ENCODE assay signal across 9 cellular contexts in genomic region chr1:230105754-230106625, GRCh38. TPM values are rescaled to one million over a fixed set of nuclear protein-coding genes. Genes with fewer than 3 reads are reported as not detected.
A peak's percentile ranks its signal among the peaks of the same experiment; 100 is the strongest.
DNase-seq lines count a peak whose midpoint lies in the region; ATAC-seq and TF ChIP-seq lines count a peak whose summit lies in the region.
"Had no signal": no experiment of that assay in that cellular context is flagged by ENCODE, and none has a peak within 500 bp of the region (broad histone marks: within the 10 kb centered on the region; RNA-seq: fewer than 3 reads in every experiment).

No MANE protein-coding gene starts in this region.

- H3K4me3 Mint-ChIP-seq in T-helper 17 cell: peak overlapping the region; percentile 65
- H3K4me3 Mint-ChIP-seq: neural crest cell had no signal

- H3K36me3 Mint-ChIP-seq in T-helper 17 cell (ENCODE audit: low read depth): no peaks in the 10 kb centered on the region

- H3K27ac ChIP-seq in gastroesophageal sphincter (peak overlapping the region; percentile 84 to 90 (median 88)), tibial nerve (peak overlapping the region in 3 of 4 donors; percentile 73 to 89 (median 88))

- H3K4me3 ChIP-seq in GM06990 (replicated peaks; ENCODE audit: low read depth, low read length): no peak overlapping the region; the same call in 1 of the 2 replicates
- no peak overlapping the region for H3K4me3 ChIP-seq in gastroesophageal sphincter
- no peak overlapping the region for H3K4me3 ChIP-seq in tibial nerve

- TF ChIP-seq EP300 in gastroesophageal sphincter (IDR thresholded peaks at IDR 0.05): no peak
- TF ChIP-seq EP300 in tibial nerve (IDR thresholded peaks at IDR 0.05): peak in 1 of 2 donors; percentile 73

- no peaks in the 10 kb centered on the region for H3K27me3 Mint-ChIP-seq in T-helper 17 cell

- no peak for TF ChIP-seq POLR2A in gastroesophageal sphincter (IDR thresholded peaks at IDR 0.05)
- no peak for TF ChIP-seq POLR2A in tibial nerve (IDR thresholded peaks at IDR 0.05)

- DNase-seq in GM06990 (ENCODE audit: extremely low read depth, insufficient read length): peak; percentile 40
- DNase-seq in T-helper 17 cell: no peak
- no peak for DNase-seq in tibial nerve (ENCODE audit: low spot score in 2 of 2)
- no peak for DNase-seq in cerebellum (ENCODE audit: low spot score)
- DNase-seq in COLO668 (lab: John Stamatoyannopoulos, UW; ENCODE audit: unreplicated experiment): no peak

- H3K4me1 Mint-ChIP-seq in T-helper 17 cell: peaks cover 71% of the 10 kb centered on the region

- ATAC-seq in HG02884 (IDR thresholded peaks at IDR 0.05; ENCODE audit: unreplicated experiment) (peak; percentile 7), T-helper 17 cell (no peak), gastroesophageal sphincter (peak; percentile 28), HG03565 (IDR thresholded peaks at IDR 0.05; ENCODE audit: unreplicated experiment) (no peak)

- H3K27me3 ChIP-seq in GM06990 (replicated peaks; ENCODE audit: control insufficient read depth, insufficient read depth, low read length) (no peaks in the 10 kb centered on the region), gastroesophageal sphincter (no peaks in the 10 kb centered on the region), tibial nerve (no peaks in the 10 kb centered on the region)

- WGBS in gastroesophageal sphincter (ENCODE audit: low coverage in 1 of 2), 2 donors: 65 to 77% methylated on average over 9 of the region's 10 CpGs
- WGBS in tibial nerve, 2 donors: 58 to 60% methylated on average over 10 of the region's 10 CpGs

- no peak for TF ChIP-seq CTCF in GM06990 (IDR thresholded peaks at IDR 0.05; ENCODE audit: insufficient read depth, low read length, poor library complexity, severe bottlenecking)
- no peak for TF ChIP-seq CTCF in gastroesophageal sphincter (IDR thresholded peaks at IDR 0.05)
- TF ChIP-seq CTCF in tibial nerve (IDR thresholded peaks at IDR 0.05): no peak

- H3K27ac Mint-ChIP-seq in T-helper 17 cell: no peak overlapping the region

- H3K36me3 ChIP-seq in GM06990 (ENCODE audit: control insufficient read depth, insufficient read depth, low read length): no peaks in the 10 kb centered on the region
- H3K36me3 ChIP-seq in gastroesophageal sphincter: no peaks in the 10 kb centered on the region
- H3K36me3 ChIP-seq in tibial nerve: no peaks in the 10 kb centered on the region

- H3K4me1 ChIP-seq in gastroesophageal sphincter (peaks cover 40 to 99% (median 50%) of the 10 kb centered on the region in 3 donors), tibial nerve (peaks cover 2 to 78% (median 58%) of the 10 kb centered on the region in 4 donors)

- H3K9me3 ChIP-seq in T-helper 17 cell (ENCODE audit: control insufficient read depth, low read length, poor library complexity, severe bottlenecking): no peaks in the 10 kb centered on the region
- H3K9me3 ChIP-seq in gastroesophageal sphincter: no peaks in the 10 kb centered on the region
- no peaks in the 10 kb centered on the region for H3K9me3 ChIP-seq in tibial nerve

RNA-seq across cellular contexts. Expression of gene GALNT2, which starts 39.0 kb away (rescaled TPM):
- total RNA-seq in T-helper 17 cell: 10 to 100 TPM; 16.6 to 19.8 TPM
- 100 to 1,000 TPM in 3 of 4 donors, 10 to 100 TPM in 1; 95.3 to 160 (median 134) TPM for total RNA-seq in gastroesophageal sphincter
- total RNA-seq in tibial nerve: 10 to 100 TPM; 47.9 to 78.6 (median 60.0) TPM
- 42.6 TPM for total RNA-seq in cerebellum

Comparison
In these comparisons a context has a peak if more than half of its experiments do, and no peak if none do; other contexts are left out.
1. ATAC-seq: peak in HG02884 (single experiment) and gastroesophageal sphincter (single experiment); none in T-helper 17 cell (single experiment) and HG03565 (single experiment).